ENCODE assay signal across 11 cellular contexts in genomic region chr12:93776581-93777018, GRCh38.
DNase-seq lines count a peak whose midpoint lies in the region; TF ChIP-seq lines count a peak whose summit lies in the region.
"Had no signal": no experiment of that assay in that cellular context is flagged by ENCODE, and none has a peak within 500 bp of the region (broad histone marks: within the 10 kb centered on the region; RNA-seq: fewer than 3 reads in every experiment).

No MANE protein-coding gene starts in this region.

- peaks cover 14% of the 10 kb centered on the region for H3K4me1 ChIP-seq in CD4-positive, alpha-beta memory T cell (ENCODE audit: insufficient read depth, low read length)
- peaks cover 11% of the 10 kb centered on the region for H3K4me1 ChIP-seq in SJCRH30

- H3K9me3 Mint-ChIP-seq in activated naive CD4-positive, alpha-beta T cell treated with anti-CD3 and anti-CD28 coated beads, Interleukin-2, amount 50 U/mL, for 24 hours = peaks cover 8% of the 10 kb centered on the region
- H3K9me3 Mint-ChIP-seq in type B pancreatic cell = peaks cover 4% of the 10 kb centered on the region
- peaks cover 0 to 5% (median 0%) of the 10 kb centered on the region in 8 donors for H3K9me3 Mint-ChIP-seq in CD4-positive, alpha-beta memory T cell

- no peak overlapping the region for H3K27ac Mint-ChIP-seq in activated naive CD4-positive, alpha-beta T cell treated with anti-CD3 and anti-CD28 coated beads, Interleukin-2, amount 50 U/mL, for 24 hours
- H3K27ac Mint-ChIP-seq in type B pancreatic cell = peak overlapping the region; percentile 14
- no peak overlapping the region for H3K27ac Mint-ChIP-seq in CD4-positive, alpha-beta memory T cell

- intact Hi-C loops in CD4-positive, alpha-beta memory T cell (cut with micrococcal nuclease) = no loop called here

- POLR2A ChIA-PET in CD4-positive, alpha-beta memory T cell (lab: Charles Lee; ENCODE audit: partially characterized antibody) = no interaction called here
- POLR2A ChIA-PET in HEK293T (lab: Yijun Ruan, JAX) = no interaction called here

- no peak for DNase-seq in activated naive CD4-positive, alpha-beta T cell treated with anti-CD3 and anti-CD28 coated beads, Interleukin-2, amount 50 U/mL, for 16 hours
- DNase-seq in dedifferentiated amniotic fluid mesenchymal stem cell (ENCODE audit: extremely low spot score) (peak; percentile 82), midbrain (lab: John Stamatoyannopoulos, UW) (peak; percentile 51), type B pancreatic cell (ENCODE audit: extremely low spot score, unreplicated experiment) (no peak), SJCRH30 (no peak), HEK293T (ENCODE audit: extremely low spot score) (no peak)
- DNase-seq in CD4-positive, alpha-beta memory T cell = no peak
- DNase-seq: cortex of kidney, NCI-H1930 had no signal

- peaks cover 33% of the 10 kb centered on the region for H3K36me3 Mint-ChIP-seq in activated naive CD4-positive, alpha-beta T cell treated with anti-CD3 and anti-CD28 coated beads, Interleukin-2, amount 50 U/mL, for 24 hours
- no peaks in the 10 kb centered on the region for H3K36me3 Mint-ChIP-seq in type B pancreatic cell
- peaks cover 5 to 18% of the 10 kb centered on the region in 2 donors for H3K36me3 Mint-ChIP-seq in CD4-positive, alpha-beta memory T cell

- H3K4me1 Mint-ChIP-seq in activated naive CD4-positive, alpha-beta T cell treated with anti-CD3 and anti-CD28 coated beads, Interleukin-2, amount 50 U/mL, for 24 hours = peaks cover 78% of the 10 kb centered on the region
- peaks cover 43% of the 10 kb centered on the region for H3K4me1 Mint-ChIP-seq in type B pancreatic cell (ENCODE audit: unreplicated experiment)
- peaks cover 11 to 33% (median 21%) of the 10 kb centered on the region in 4 donors for H3K4me1 Mint-ChIP-seq in CD4-positive, alpha-beta memory T cell

- no peak overlapping the region for H3K27ac ChIP-seq in CD4-positive, alpha-beta memory T cell (ENCODE audit: low read depth, low read length)
- no peak overlapping the region for H3K27ac ChIP-seq in SJCRH30

- H3K27me3 Mint-ChIP-seq in activated naive CD4-positive, alpha-beta T cell treated with anti-CD3 and anti-CD28 coated beads, Interleukin-2, amount 50 U/mL, for 24 hours = no peaks in the 10 kb centered on the region
- H3K27me3 Mint-ChIP-seq in type B pancreatic cell = no peaks in the 10 kb centered on the region
- no peaks in the 10 kb centered on the region for H3K27me3 Mint-ChIP-seq in CD4-positive, alpha-beta memory T cell

- peak overlapping the region; percentile 53 for H3K4me3 Mint-ChIP-seq in activated naive CD4-positive, alpha-beta T cell treated with anti-CD3 and anti-CD28 coated beads, Interleukin-2, amount 50 U/mL, for 24 hours
- H3K4me3 Mint-ChIP-seq in type B pancreatic cell = no peak overlapping the region
- H3K4me3 Mint-ChIP-seq in CD4-positive, alpha-beta memory T cell = no peak overlapping the region

- no peaks in the 10 kb centered on the region for H3K27me3 ChIP-seq in CD4-positive, alpha-beta memory T cell (ENCODE audit: insufficient read depth, low read length)
- no peaks in the 10 kb centered on the region for H3K27me3 ChIP-seq in SJCRH30

- no peak overlapping the region for H3K4me3 ChIP-seq in CD4-positive, alpha-beta memory T cell (ENCODE audit: low read length in 2 of 2)
- no peak overlapping the region for H3K4me3 ChIP-seq in SJCRH30
- H3K4me3 ChIP-seq: A549 had no signal

- TF ChIP-seq CTCF in type B pancreatic cell (conservative IDR thresholded peaks at IDR 0.05) = no peak

- CTCF ChIA-PET in CD4-positive, alpha-beta memory T cell (lab: Charles Lee; ENCODE audit: partially characterized antibody) = no interaction called here
- CTCF ChIA-PET in HEK293T (lab: Yijun Ruan, JAX) = no interaction called here

- H3K36me3 ChIP-seq in CD4-positive, alpha-beta memory T cell (ENCODE audit: insufficient read depth, low read length) = no peaks in the 10 kb centered on the region
- H3K36me3 ChIP-seq in SJCRH30 = no peaks in the 10 kb centered on the region

- no peaks in the 10 kb centered on the region for H3K9me3 ChIP-seq in CD4-positive, alpha-beta memory T cell (ENCODE audit: control insufficient read depth in 1 of 2, low read length in 2 of 2)
- no peaks in the 10 kb centered on the region for H3K9me3 ChIP-seq in SJCRH30 (replicated peaks)
- H3K9me3 ChIP-seq: A549 had no signal

TF ChIP-seq in HEK293T, 16 proteins besides CTCF, POLR2A, EP300 and RAD21:
- TF ChIP-seq FOXK2 (IDR thresholded peaks at IDR 0.05) (no peak), NFRKB (IDR thresholded peaks at IDR 0.05) (no peak), TARDBP (IDR thresholded peaks at IDR 0.05) (no peak), SUZ12 (IDR thresholded peaks at IDR 0.05) (no peak), LEF1 (IDR thresholded peaks at IDR 0.05; ENCODE audit: borderline replicate concordance) (no peak), CTBP1 (IDR thresholded peaks at IDR 0.05; ENCODE audit: borderline replicate concordance) (no peak), ELF4 (IDR thresholded peaks at IDR 0.05) (no peak), L3MBTL2 (conservative IDR thresholded peaks at IDR 0.05) (no peak)

Comparison
In these comparisons a context has a peak if more than half of its experiments do, and no peak if none do; other contexts are left out.
1. DNase-seq: peak in dedifferentiated amniotic fluid mesenchymal stem cell (single experiment) and midbrain (single experiment); none in activated naive CD4-positive, alpha-beta T cell treated with anti-CD3 and anti-CD28 coated beads, Interleukin-2, amount 50 U/mL, for 16 hours (single experiment), type B pancreatic cell (single experiment), CD4-positive, alpha-beta memory T cell (0 of 5), SJCRH30 (0 of 2) and HEK293T (single experiment).